Comparison of ENCODE assay signal across 23 cellular contexts in genomic region chr4:80206541-80207171, GRCh38. TPM values are rescaled to one million over a fixed set of nuclear protein-coding genes. Genes with fewer than 3 reads are reported as not detected.
DNase-seq lines count a peak whose midpoint lies in the region; ATAC-seq, FAIRE-seq and TF ChIP-seq lines count a peak whose summit lies in the region.
"Had no signal": no experiment of that assay in that cellular context is flagged by ENCODE, and none has a peak within 500 bp of the region (broad histone marks: within the 10 kb centered on the region; RNA-seq: fewer than 3 reads in every experiment).

No MANE protein-coding gene starts in this region.

- no peaks in the 10 kb centered on the region for H3K9me2 ChIP-seq in hepatocyte (replicated peaks; ENCODE audit: insufficient read depth)

- H3K9ac ChIP-seq in HUES6 (ENCODE audit: low read length): no peak overlapping the region
- H3K9ac ChIP-seq in endodermal cell (ENCODE audit: extremely low read depth, low read length, poor library complexity, severe bottlenecking): no peak overlapping the region

- H3K27me3 ChIP-seq in HUES6 (ENCODE audit: control insufficient read depth, insufficient read depth, low read length) (peaks cover 98% of the 10 kb centered on the region), endodermal cell (ENCODE audit: control insufficient read depth, insufficient read depth, low read length, poor library complexity, severe bottlenecking) (peaks cover 100% of the 10 kb centered on the region), hepatocyte (peaks cover 90% of the 10 kb centered on the region), osteoblast (ENCODE audit: insufficient read depth, low read length) (no peaks in the 10 kb centered on the region), spleen (replicated peaks in 1 of 7) (peaks cover 0 to 54% (median 28%) of the 10 kb centered on the region in 7 donors)
- H3K27me3 ChIP-seq: SJCRH30 had no signal

- WGBS in endodermal cell (ENCODE audit: insufficient coverage in 1 of 2, insufficient read length in 1 of 2), 2 experiments: 45 to 75% methylated on average over 12 to 29 of the region's 29 CpGs
- WGBS in hepatocyte (ENCODE audit: low lambda C conversion rate, missing lambda C conversion rate): 41% methylated on average over 29 of the region's 29 CpGs
- WGBS in spleen, 5 donors: 50 to 83% (median 66%) methylated on average over 28 to 29 of the region's 29 CpGs

- peaks cover 4% of the 10 kb centered on the region for H3K4me1 Mint-ChIP-seq in endodermal cell

- H3K4me3 ChIP-seq in HUES6 (ENCODE audit: low read depth, low read length) (peak overlapping the region; percentile 2; the same call in 1 of the 2 replicates), endodermal cell (ENCODE audit: low read length) (no peak overlapping the region), hepatocyte (no peak overlapping the region), osteoblast (ENCODE audit: insufficient read depth, low read length) (peak overlapping the region; percentile 57), spleen (no peak overlapping the region)
- H3K4me3 ChIP-seq: colonic mucosa, SJCRH30 had no signal

- H3K27ac ChIP-seq in HUES6 (ENCODE audit: low read depth, low read length): no peak overlapping the region
- no peak overlapping the region for H3K27ac ChIP-seq in endodermal cell (ENCODE audit: low read depth, low read length)
- no peak overlapping the region for H3K27ac ChIP-seq in hepatocyte
- no peak overlapping the region for H3K27ac ChIP-seq in osteoblast (ENCODE audit: low read depth, low read length)
- H3K27ac ChIP-seq in spleen: no peak overlapping the region
- H3K27ac ChIP-seq: C4-2B, colonic mucosa, SJCRH30, WERI-Rb-1 had no signal

- no peaks in the 10 kb centered on the region for H3K9me3 Mint-ChIP-seq in endodermal cell
- H3K9me3 Mint-ChIP-seq: mesothelial cell of epicardium; stimulated activated effector memory CD8-positive, alpha-beta T cell treated with anti-CD3 and anti-CD28 coated beads, Interleukin-12 subunit alpha, Interleukin-12 subunit beta, amount 100 ng/mL, for 72 hours; T-helper 1 cell treated with Interleukin-12 subunit alpha and Interleukin-12 subunit beta and Interleukin-4 antibody, amounts not matched to agents 30 μg/mL and 1 μg/mL, for 36 hours had no signal

- intact Hi-C loops in spleen (cut with DNase I; ENCODE audit: low total_unique reads): no loop called here

- ATAC-seq in HG03520 (IDR thresholded peaks at IDR 0.05; ENCODE audit: unreplicated experiment): no peak
- ATAC-seq: HCT116; stimulated activated effector memory CD8-positive, alpha-beta T cell treated with anti-CD3 and anti-CD28 coated beads, Interleukin-12 subunit alpha, Interleukin-12 subunit beta, amount 100 ng/mL, for 72 hours had no signal

- H2AFZ ChIP-seq in hepatocyte (no peak overlapping the region), osteoblast (ENCODE audit: low read length) (peak overlapping the region; percentile 75)

- H3K36me3 Mint-ChIP-seq in endodermal cell (ENCODE audit: low read depth): no peaks in the 10 kb centered on the region

- H3K4me2 ChIP-seq in hepatocyte (peak overlapping the region; percentile 59), osteoblast (ENCODE audit: insufficient read depth, low read length) (peak overlapping the region; percentile 65)

- H3K27ac Mint-ChIP-seq in endodermal cell: no peak overlapping the region
- H3K27ac Mint-ChIP-seq: mesothelial cell of epicardium; stimulated activated effector memory CD8-positive, alpha-beta T cell treated with anti-CD3 and anti-CD28 coated beads, Interleukin-12 subunit alpha, Interleukin-12 subunit beta, amount 100 ng/mL, for 72 hours; T-helper 1 cell treated with Interleukin-12 subunit alpha and Interleukin-12 subunit beta and Interleukin-4 antibody, amounts not matched to agents 30 μg/mL and 1 μg/mL, for 36 hours had no signal

- H3K36me3 ChIP-seq in HUES6 (ENCODE audit: control insufficient read depth, insufficient read depth, low read length): no peaks in the 10 kb centered on the region
- no peaks in the 10 kb centered on the region for H3K36me3 ChIP-seq in endodermal cell (ENCODE audit: control insufficient read depth, insufficient read depth, low read length)
- H3K36me3 ChIP-seq in hepatocyte (replicated peaks; ENCODE audit: insufficient read depth, low read depth): no peaks in the 10 kb centered on the region
- H3K36me3 ChIP-seq in osteoblast (ENCODE audit: insufficient read depth, low read length): no peaks in the 10 kb centered on the region
- no peaks in the 10 kb centered on the region for H3K36me3 ChIP-seq in spleen
- H3K36me3 ChIP-seq: colonic mucosa, SJCRH30 had no signal

- H4K20me1 ChIP-seq in hepatocyte (ENCODE audit: insufficient read depth, poor library complexity, severe bottlenecking) (no peaks in the 10 kb centered on the region), osteoblast (ENCODE audit: insufficient read depth, low read length) (no peaks in the 10 kb centered on the region)

- H3K4me1 ChIP-seq in HUES6 (ENCODE audit: control insufficient read depth, insufficient read depth, low read length): peaks cover 2% of the 10 kb centered on the region; the same call in 1 of the 2 replicates
- peaks cover 4% of the 10 kb centered on the region for H3K4me1 ChIP-seq in endodermal cell (ENCODE audit: control insufficient read depth, insufficient read depth, low read length)
- H3K4me1 ChIP-seq in hepatocyte (ENCODE audit: insufficient read depth): peaks cover 7% of the 10 kb centered on the region
- H3K4me1 ChIP-seq in osteoblast (ENCODE audit: insufficient read depth, low read length): peaks cover 4% of the 10 kb centered on the region
- H3K4me1 ChIP-seq in spleen: peaks cover 0 to 25% (median 17%) of the 10 kb centered on the region in 6 donors
- H3K4me1 ChIP-seq: colonic mucosa had no signal

- TF ChIP-seq CTCF in endodermal cell (conservative IDR thresholded peaks at IDR 0.05) (no peak), hepatocyte (IDR thresholded peaks at IDR 0.05; ENCODE audit: poor library complexity) (no peak), osteoblast (IDR thresholded peaks at IDR 0.05; ENCODE audit: extremely low read depth, low read depth, low read length) (no peak), spleen (IDR thresholded peaks at IDR 0.05 in 8 of 11, conservative IDR thresholded peaks at IDR 0.05 in 3 of 11) (no peak)

- DNase-seq in endodermal cell: peak; percentile 53
- no peak for DNase-seq in hepatocyte (ENCODE audit: low spot score)
- DNase-seq in osteoblast (ENCODE audit: insufficient read length, low spot score, missing footprints): peak; percentile 77
- DNase-seq in spleen: no peak
- DNase-seq in ecto neural progenitor cell (ENCODE audit: low spot score): no peak
- no peak for DNase-seq in urothelium cell line (ENCODE audit: low spot score)
- DNase-seq: ACHN; activated CD4-positive, alpha-beta T cell treated with anti-CD3 and anti-CD28 coated beads, Interleukin-2, amount 50 U/mL, for 4 hours; activated naive CD4-positive, alpha-beta T cell; colonic mucosa; NCI-H748 treated with DMSO at 0.1 percent for 48 hours; SJCRH30; WERI-Rb-1 had no signal

- TF ChIP-seq POLR2A in spleen (IDR thresholded peaks at IDR 0.05): no peak

- no peak overlapping the region for H3K4me3 Mint-ChIP-seq in endodermal cell
- H3K4me3 Mint-ChIP-seq: mesothelial cell of epicardium; stimulated activated effector memory CD8-positive, alpha-beta T cell treated with anti-CD3 and anti-CD28 coated beads, Interleukin-12 subunit alpha, Interleukin-12 subunit beta, amount 100 ng/mL, for 72 hours; T-helper 1 cell treated with Interleukin-12 subunit alpha and Interleukin-12 subunit beta and Interleukin-4 antibody, amounts not matched to agents 30 μg/mL and 1 μg/mL, for 36 hours had no signal

- H3K79me2 ChIP-seq in hepatocyte (no peaks in the 10 kb centered on the region), osteoblast (ENCODE audit: insufficient read depth, low read length) (no peaks in the 10 kb centered on the region)

- no peaks in the 10 kb centered on the region for H3K9me3 ChIP-seq in HUES6 (ENCODE audit: control insufficient read depth, insufficient read depth, low read depth, low read length)
- no peaks in the 10 kb centered on the region for H3K9me3 ChIP-seq in endodermal cell (ENCODE audit: control insufficient read depth, low read length)
- no peaks in the 10 kb centered on the region for H3K9me3 ChIP-seq in hepatocyte (ENCODE audit: low read depth)
- no peaks in the 10 kb centered on the region for H3K9me3 ChIP-seq in osteoblast (ENCODE audit: low read depth, low read length)
- H3K9me3 ChIP-seq in spleen: no peaks in the 10 kb centered on the region
- H3K9me3 ChIP-seq: colonic mucosa, SJCRH30 had no signal

- no peak for FAIRE-seq in urothelium cell line (lab: Jason Lieb, UNC)
- FAIRE-seq: GM19239, keratinocyte had no signal

- H3K27me3 Mint-ChIP-seq in endodermal cell (ENCODE audit: insufficient read depth): peaks cover 92% of the 10 kb centered on the region

RNA-seq across cellular contexts. Expression of gene PRDM8, which starts 9.4 kb away (rescaled TPM):
- not detected for total RNA-seq in endodermal cell
- 1.6 TPM for polyA plus RNA-seq in endodermal cell (2013, experiment 1 of 2)
- 0.95 TPM for polyA plus RNA-seq in endodermal cell (2013, experiment 2 of 2)
- total RNA-seq in hepatocyte: 0.40 and 1.8 TPM in 2 replicates
- 0.65 and 0.66 TPM in 2 replicates for polyA plus RNA-seq in hepatocyte
- 3.6 and 5.0 TPM in 2 replicates for total RNA-seq in osteoblast
- total RNA-seq in spleen: 1 to 10 TPM; 2.7 to 5.1 (median 3.4) TPM
- 1 to 10 TPM in 2 of 3 donors, under 1 TPM in 1; 0.99 to 1.9 (median 1.2) TPM for polyA plus RNA-seq in spleen

RNA-seq across cellular contexts. Expression of gene FGF5, which starts 59.8 kb away (rescaled TPM):
- 1 to 10 TPM in 1 of 2 donors, under 1 TPM in 1; 0.49 to 1.6 TPM for total RNA-seq in endodermal cell
- polyA plus RNA-seq in endodermal cell (2013, experiment 1 of 2): not detected
- 0.08 TPM for polyA plus RNA-seq in endodermal cell (2013, experiment 2 of 2)
- 0.04 TPM in 1 of 2 replicates, not detected in the other for total RNA-seq in hepatocyte
- polyA plus RNA-seq in hepatocyte: 0.04 and 0.42 TPM in 2 replicates
- 7.7 and 10.5 TPM in 2 replicates for total RNA-seq in osteoblast
- under 1 TPM in 1 of 7 donors, not detected in 6; 0.06 TPM for total RNA-seq in spleen
- polyA plus RNA-seq in spleen: not detected
- polyA plus RNA-seq: aorta had no signal

Comparison
In these comparisons a context has a peak if more than half of its experiments do, and no peak if none do; other contexts are left out.
1. H3K4me3 ChIP-seq: peak in HUES6 (single experiment) and osteoblast (single experiment); none in endodermal cell (single experiment), hepatocyte (single experiment) and spleen (0 of 8).
2. DNase-seq: peak in endodermal cell (single experiment) and osteoblast (single experiment); none in hepatocyte (single experiment), spleen (single experiment), ecto neural progenitor cell (single experiment) and urothelium cell line (single experiment).